10 cellular contexts compared by ENCODE assay signal in the genomic region with DNA sequence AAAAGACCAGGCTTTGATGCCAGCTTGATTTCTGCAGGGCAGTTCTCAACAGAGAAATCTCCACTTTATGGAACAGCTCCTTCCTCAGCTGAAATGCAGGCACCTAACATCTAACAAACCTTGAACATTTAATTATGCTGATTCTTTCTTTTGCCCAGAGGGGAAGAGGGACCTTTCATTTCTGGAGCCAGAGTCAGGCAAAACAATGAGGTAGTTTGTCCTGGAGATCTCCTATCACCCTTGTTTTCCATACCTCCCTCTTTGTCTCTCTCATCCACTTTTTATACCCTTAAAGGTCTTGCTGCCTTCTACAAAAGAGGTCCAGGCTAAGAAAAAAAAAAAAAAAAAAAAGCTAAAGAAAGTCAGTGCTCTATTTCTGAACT. TPM values are rescaled to one million over a fixed set of nuclear protein-coding genes. Genes with fewer than 3 reads are reported as not detected.
DNase-seq lines count a peak whose midpoint lies in the region; ATAC-seq and TF ChIP-seq lines count a peak whose summit lies in the region.
"Had no signal": no experiment of that assay in that cellular context is flagged by ENCODE, and none has a peak within 500 bp of the region (broad histone marks: within the 10 kb centered on the region; RNA-seq: fewer than 3 reads in every experiment).

No MANE protein-coding gene starts in this region.

- no peak for TF ChIP-seq CTCF in progenitor cell of endocrine pancreas (IDR thresholded peaks at IDR 0.05; ENCODE audit: unreplicated experiment)

- no peaks in the 10 kb centered on the region for H3K36me3 Mint-ChIP-seq in activated T-cell treated with anti-CD3 and anti-CD28 coated beads, Interleukin-2, amount 50 U/mL, for 72 hours (ENCODE audit: insufficient read depth in 2 of 2)
- no peaks in the 10 kb centered on the region for H3K36me3 Mint-ChIP-seq in T-cell
- peaks cover 0 to 5% (median 0%) of the 10 kb centered on the region in 3 donors for H3K36me3 Mint-ChIP-seq in immature natural killer cell
- H3K36me3 Mint-ChIP-seq in progenitor cell of endocrine pancreas (ENCODE audit: insufficient read depth): no peaks in the 10 kb centered on the region

- H3K4me3 Mint-ChIP-seq in activated T-cell treated with anti-CD3 and anti-CD28 coated beads, Interleukin-2, amount 50 U/mL, for 72 hours: peak overlapping the region; percentile 71 to 76
- peak overlapping the region; percentile 64 to 80 (median 65) for H3K4me3 Mint-ChIP-seq in T-cell
- peak overlapping the region in 3 of 5 donors; percentile 20 to 54 (median 33) for H3K4me3 Mint-ChIP-seq in immature natural killer cell
- H3K4me3 Mint-ChIP-seq in progenitor cell of endocrine pancreas (ENCODE audit: low read depth): no peak overlapping the region

- peak overlapping the region in 4 of 5 donors; percentile 13 to 63 (median 47) for H3K4me3 ChIP-seq in subcutaneous abdominal adipose tissue (ENCODE audit: low read depth in 1 of 5, low read length in 5 of 5)
- H3K4me3 ChIP-seq: gastroesophageal sphincter had no signal

- no peak for ATAC-seq in activated T-cell treated with anti-CD3 and anti-CD28 coated beads, Interleukin-2, amount 50 U/mL, for 72 hours (replicated peaks in 1 of 2)
- ATAC-seq in T-cell (replicated peaks in 1 of 4) (peak in 2 of 4 experiments; percentile 18 to 28), GM18520 (IDR thresholded peaks at IDR 0.05; ENCODE audit: unreplicated experiment) (no peak)
- ATAC-seq: gastroesophageal sphincter had no signal

- no peaks in the 10 kb centered on the region for H3K27me3 ChIP-seq in subcutaneous abdominal adipose tissue (ENCODE audit: control insufficient read depth in 5 of 5, insufficient read depth in 4 of 5, low read length in 5 of 5)
- H3K27me3 ChIP-seq: gastroesophageal sphincter, right lobe of liver had no signal

- CTCF ChIA-PET in T-cell (lab: Charles Lee): interaction anchor here (0.6 to 1.7 kb wide), 9 partner anchors 25 to 212 kb away, joined by 3 to 6 read pairs (median 4); no protein-coding TSS in a partner anchor

- POLR2A ChIA-PET in T-cell (lab: Charles Lee): interaction anchor here (0.6 to 0.8 kb wide), 5 partner anchors 20 to 1547 kb away, joined by 3 to 7 read pairs (median 4); no protein-coding TSS in a partner anchor

- no peaks in the 10 kb centered on the region for H3K9me3 ChIP-seq in subcutaneous abdominal adipose tissue (ENCODE audit: control insufficient read depth in 5 of 5, low read length in 5 of 5)
- H3K9me3 ChIP-seq: gastroesophageal sphincter, right lobe of liver had no signal

- DNase-seq in activated T-cell treated with anti-CD3 and anti-CD28 coated beads, Interleukin-2, amount 50 U/mL, for 72 hours: no peak
- no peak for DNase-seq in activated T-cell treated with anti-CD3 and anti-CD28 coated beads, Interleukin-2, amount 50 U/mL, for 1 hour
- DNase-seq in T-cell: no peak
- no peak for DNase-seq in immature natural killer cell
- DNase-seq in progenitor cell of endocrine pancreas (ENCODE audit: low spot score, unreplicated experiment): no peak
- no peak for DNase-seq in NOMO-1 treated with DMSO at 0.1 percent for 48 hours (lab: John Stamatoyannopoulos, UW; ENCODE audit: unreplicated experiment)
- DNase-seq: right lobe of liver had no signal

- no peaks in the 10 kb centered on the region for H3K36me3 ChIP-seq in subcutaneous abdominal adipose tissue (ENCODE audit: control insufficient read depth in 5 of 5, insufficient read depth in 5 of 5, low read length in 5 of 5)
- H3K36me3 ChIP-seq: gastroesophageal sphincter, right lobe of liver had no signal

- H3K9me3 Mint-ChIP-seq in activated T-cell treated with anti-CD3 and anti-CD28 coated beads, Interleukin-2, amount 50 U/mL, for 72 hours: no peaks in the 10 kb centered on the region
- H3K9me3 Mint-ChIP-seq in T-cell (no peaks in the 10 kb centered on the region), immature natural killer cell (no peaks in the 10 kb centered on the region), progenitor cell of endocrine pancreas (ENCODE audit: low read depth) (no peaks in the 10 kb centered on the region)

- H3K9ac ChIP-seq in subcutaneous abdominal adipose tissue (ENCODE audit: low read length in 5 of 5): peak overlapping the region in 1 of 5 donors; percentile 6

- H3K4me1 Mint-ChIP-seq in activated T-cell treated with anti-CD3 and anti-CD28 coated beads, Interleukin-2, amount 50 U/mL, for 72 hours (ENCODE audit: low read depth): peaks cover 25% of the 10 kb centered on the region
- H3K4me1 Mint-ChIP-seq in T-cell (peaks cover 30 to 32% (median 32%) of the 10 kb centered on the region in 3 donors), immature natural killer cell (peaks cover 9 to 11% of the 10 kb centered on the region in 2 donors), progenitor cell of endocrine pancreas (ENCODE audit: low read depth) (peaks cover 20% of the 10 kb centered on the region)

- peak overlapping the region; percentile 49 for H3K27ac ChIP-seq in subcutaneous abdominal adipose tissue (ENCODE audit: low read depth, low read length)

- H3K4me1 ChIP-seq in subcutaneous abdominal adipose tissue (ENCODE audit: control insufficient read depth in 5 of 5, insufficient read depth in 5 of 5, low read length in 5 of 5): peaks cover 0 to 37% (median 29%) of the 10 kb centered on the region in 5 donors
- H3K4me1 ChIP-seq: right lobe of liver had no signal

- H3K27ac Mint-ChIP-seq in activated T-cell treated with anti-CD3 and anti-CD28 coated beads, Interleukin-2, amount 50 U/mL, for 72 hours: peak overlapping the region; percentile 92
- peak overlapping the region; percentile 81 to 92 for H3K27ac Mint-ChIP-seq in T-cell
- peak overlapping the region in 1 of 6 donors; percentile 27 for H3K27ac Mint-ChIP-seq in immature natural killer cell
- no peak overlapping the region for H3K27ac Mint-ChIP-seq in progenitor cell of endocrine pancreas

- no peaks in the 10 kb centered on the region for H3K27me3 Mint-ChIP-seq in activated T-cell treated with anti-CD3 and anti-CD28 coated beads, Interleukin-2, amount 50 U/mL, for 72 hours (ENCODE audit: low read depth)
- no peaks in the 10 kb centered on the region for H3K27me3 Mint-ChIP-seq in T-cell
- H3K27me3 Mint-ChIP-seq in immature natural killer cell (ENCODE audit: low read depth in 3 of 3): peaks cover 0 to 7% (median 3%) of the 10 kb centered on the region in 3 donors
- peaks cover 16% of the 10 kb centered on the region for H3K27me3 Mint-ChIP-seq in progenitor cell of endocrine pancreas

RNA-seq across cellular contexts. Expression of gene RASSF3, which starts 26.1 kb away (rescaled TPM):
- 10 to 100 TPM; 40.3 to 42.4 TPM for total RNA-seq in activated T-cell treated with anti-CD3 and anti-CD28 coated beads, Interleukin-2, amount 50 U/mL, for 72 hours
- total RNA-seq in T-cell: 100 to 1,000 TPM; 113 to 167 (median 149) TPM
- 1 to 10 TPM; 5.2 to 6.2 (median 5.5) TPM for polyA plus RNA-seq in immature natural killer cell
- total RNA-seq in progenitor cell of endocrine pancreas: 18.8 and 20.7 TPM in 2 replicates
